Comparison of ENCODE assay signal across 20 cellular contexts in the genomic region with DNA sequence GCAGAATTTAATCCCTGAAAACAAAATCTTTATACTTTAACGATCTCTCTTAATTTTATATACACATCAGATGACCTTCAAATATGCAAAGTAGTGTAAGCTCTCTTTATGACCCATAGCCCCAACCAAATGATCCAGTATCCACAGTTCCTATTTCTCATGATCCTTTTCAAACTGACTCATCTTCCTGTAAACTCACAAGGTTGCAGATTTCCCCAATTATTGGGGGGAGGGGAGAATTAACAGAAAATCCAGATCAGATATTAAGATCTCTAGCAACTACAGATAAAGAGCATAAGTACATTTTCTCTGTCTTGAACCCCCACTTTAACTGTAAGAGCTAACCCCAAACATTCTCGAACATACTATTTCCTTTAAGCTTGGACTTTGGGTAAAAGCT. TPM values are rescaled to one million over a fixed set of nuclear protein-coding genes. Genes with fewer than 3 reads are reported as not detected.
DNase-seq lines count a peak whose midpoint lies in the region; ATAC-seq and TF ChIP-seq lines count a peak whose summit lies in the region.
"Had no signal": no experiment of that assay in that cellular context is flagged by ENCODE, and none has a peak within 500 bp of the region (broad histone marks: within the 10 kb centered on the region; RNA-seq: fewer than 3 reads in every experiment).

No MANE protein-coding gene starts in this region.

- intact Hi-C loops in MCF 10A (cut with micrococcal nuclease) (no loop called here), breast epithelium (cut with DNase I; ENCODE audit: low total_unique reads) (no loop called here), upper lobe of right lung (cut with DNase I) (no loop called here)

- TF ChIP-seq POLR2A in breast epithelium (IDR thresholded peaks at IDR 0.05), result no peak

- TF ChIP-seq CTCF in MCF 10A (IDR thresholded peaks at IDR 0.05; ENCODE audit: unreplicated experiment) (no peak), breast epithelium (IDR thresholded peaks at IDR 0.05) (no peak), SK-N-SH (IDR thresholded peaks at IDR 0.05) (no peak), fibroblast of lung (conservative IDR thresholded peaks at IDR 0.05 in 1 of 2, IDR thresholded peaks at IDR 0.05 in 1 of 2; ENCODE audit: low read depth in 1 of 2, low read length in 2 of 2) (no peak), upper lobe of right lung (IDR thresholded peaks at IDR 0.05) (no peak), BE2C (IDR thresholded peaks at IDR 0.05; ENCODE audit: low read depth, low read length) (no peak)

- CTCF ChIA-PET in MCF 10A (lab: Yijun Ruan, JAX) (interaction anchor here (0.7 to 3.0 kb wide), 3 partner anchors 10 to 918 kb away, joined by 3 to 10 read pairs (median 4); no protein-coding TSS in a partner anchor), SK-N-SH (lab: Yijun Ruan, JAX) (no interaction called here)

- no peaks in the 10 kb centered on the region for H3K9me3 ChIP-seq in breast epithelium
- no peaks in the 10 kb centered on the region for H3K9me3 ChIP-seq in SK-N-SH
- H3K9me3 ChIP-seq in fibroblast of lung (ENCODE audit: control insufficient read depth, insufficient read depth, low read depth, low read length), result no peaks in the 10 kb centered on the region
- H3K9me3 ChIP-seq in upper lobe of right lung, result no peaks in the 10 kb centered on the region
- no peaks in the 10 kb centered on the region for H3K9me3 ChIP-seq in BE2C
- H3K9me3 ChIP-seq: Caco-2, sigmoid colon, tibial artery had no signal

- no peaks in the 10 kb centered on the region for H3K27me3 Mint-ChIP-seq in MCF 10A (ENCODE audit: insufficient read depth, unreplicated experiment)
- H3K27me3 Mint-ChIP-seq: activated B cell treated with CpG ODN at 0.5 μM for 24 hours had no signal

- H3K27ac ChIP-seq in breast epithelium, result peak overlapping the region in 1 of 2 donors; percentile 15
- H3K27ac ChIP-seq in SK-N-SH (ENCODE audit: low read depth in 2 of 2, low read length in 1 of 2), result peak overlapping the region; percentile 12 to 52; a peak in 2 of 4 replicates
- peak overlapping the region; percentile 54 for H3K27ac ChIP-seq in fibroblast of lung (ENCODE audit: insufficient read depth, low read length)
- H3K27ac ChIP-seq in upper lobe of right lung, result no peak overlapping the region
- H3K27ac ChIP-seq: sigmoid colon, tibial artery had no signal

- peaks cover 47% of the 10 kb centered on the region for H3K36me3 Mint-ChIP-seq in MCF 10A (ENCODE audit: insufficient read depth, unreplicated experiment)

- H2AFZ ChIP-seq in SK-N-SH (ENCODE audit: low read depth), result no peak overlapping the region
- no peak overlapping the region for H2AFZ ChIP-seq in fibroblast of lung (ENCODE audit: low read length)

- no TSS peak for BruUV-seq in MCF 10A (replicated peaks; lab: Mats Ljungman, UMichigan)

- TF ChIP-seq RAD21 in SK-N-SH (IDR thresholded peaks at IDR 0.05; ENCODE audit: low read length), result no peak

- no peak overlapping the region for H3K4me2 ChIP-seq in SK-N-SH
- H3K4me2 ChIP-seq in fibroblast of lung (ENCODE audit: extremely low read depth, insufficient read depth, low read length), result no peak overlapping the region

- no peak overlapping the region for H3K4me3 ChIP-seq in breast epithelium
- H3K4me3 ChIP-seq in SK-N-SH (ENCODE audit: low read depth in 2 of 2, low read length in 1 of 2), result no peak overlapping the region
- no peak overlapping the region for H3K4me3 ChIP-seq in fibroblast of lung (replicated peaks in 1 of 4; ENCODE audit: control extremely low read depth in 1 of 4, insufficient read depth in 1 of 4, low read depth in 3 of 4, low read length in 4 of 4)
- H3K4me3 ChIP-seq in upper lobe of right lung, result no peak overlapping the region
- no peak overlapping the region for H3K4me3 ChIP-seq in BE2C (ENCODE audit: low read depth, low read length)
- H3K4me3 ChIP-seq: sigmoid colon, tibial artery had no signal

- H3K4me1 ChIP-seq in breast epithelium (no peaks in the 10 kb centered on the region), SK-N-SH (ENCODE audit: control insufficient read depth in 1 of 2, insufficient read depth in 2 of 2, low read depth in 1 of 2, low read length in 1 of 2) (peaks cover 0 to 11% of the 10 kb centered on the region in 2 experiments; a peak in 1 of 4 replicates), fibroblast of lung (ENCODE audit: control insufficient read depth, extremely low read depth, insufficient read depth, low read length) (peaks cover 8% of the 10 kb centered on the region), upper lobe of right lung (peaks cover 25% of the 10 kb centered on the region), BE2C (no peaks in the 10 kb centered on the region; the same call in 1 of the 2 replicates)
- H3K4me1 ChIP-seq: sigmoid colon had no signal

- no peaks in the 10 kb centered on the region for H3K36me3 ChIP-seq in breast epithelium
- H3K36me3 ChIP-seq in SK-N-SH (replicated peaks in 1 of 2; ENCODE audit: control insufficient read depth in 1 of 2, insufficient read depth in 2 of 2, low read length in 1 of 2), result peaks cover 36 to 49% of the 10 kb centered on the region in 2 experiments
- H3K36me3 ChIP-seq in fibroblast of lung (ENCODE audit: control insufficient read depth, insufficient read depth, low read length), result peaks cover 10% of the 10 kb centered on the region
- H3K36me3 ChIP-seq in upper lobe of right lung, result peaks cover 82% of the 10 kb centered on the region
- peaks cover 37% of the 10 kb centered on the region for H3K36me3 ChIP-seq in BE2C

- POLR2A ChIA-PET in MCF 10A (lab: Yijun Ruan, JAX), result interaction anchor here (0.7 to 3.5 kb wide), 4 partner anchors 12 to 122 kb away, joined by 3 to 14 read pairs (median 8); partner anchors contain the start of gene GNS
- POLR2A ChIA-PET in SK-N-SH (lab: Yijun Ruan, JAX), result no interaction called here

- DNase-seq in MCF 10A (ENCODE audit: unreplicated experiment) (peak; percentile 38), breast epithelium (ENCODE audit: low spot score in 2 of 2) (no peak), SK-N-SH (no peak), fibroblast of lung (ENCODE audit: low read depth in 2 of 2) (peak; percentile 37 to 42), upper lobe of right lung (no peak), Ammon's horn (ENCODE audit: low spot score) (no peak), BE2C (no peak)
- DNase-seq: ACHN; activated B cell treated with CpG ODN at 0.5 μM for 24 hours; activated gamma-delta T cell; Caco-2; effector CD8-positive, alpha-beta T cell; H9; islet precursor cell; midbrain; sigmoid colon; stimulated activated CD4-positive, alpha-beta T cell treated with anti-CD3 and anti-CD28 coated beads, Interleukin-4, amount 100 ng/mL, for 1 hour; tibial artery had no signal

- H4K20me1 ChIP-seq in SK-N-SH (ENCODE audit: insufficient read depth) (no peaks in the 10 kb centered on the region), fibroblast of lung (ENCODE audit: control insufficient read depth, extremely low read depth, insufficient read depth, low read length) (no peaks in the 10 kb centered on the region)

- H3K27ac Mint-ChIP-seq in MCF 10A (ENCODE audit: low read depth, unreplicated experiment), result peak overlapping the region; percentile 32
- H3K27ac Mint-ChIP-seq: activated B cell treated with CpG ODN at 0.5 μM for 24 hours, H9 had no signal

- H3K27me3 ChIP-seq in breast epithelium, result no peaks in the 10 kb centered on the region
- no peaks in the 10 kb centered on the region for H3K27me3 ChIP-seq in SK-N-SH (ENCODE audit: insufficient read depth)
- H3K27me3 ChIP-seq in fibroblast of lung (ENCODE audit: control insufficient read depth, insufficient read depth, low read length), result no peaks in the 10 kb centered on the region
- H3K27me3 ChIP-seq in upper lobe of right lung, result no peaks in the 10 kb centered on the region
- H3K27me3 ChIP-seq in BE2C, result no peaks in the 10 kb centered on the region
- H3K27me3 ChIP-seq: sigmoid colon, tibial artery had no signal

- ATAC-seq in upper lobe of right lung (peak; percentile 55), HG03378 (IDR thresholded peaks at IDR 0.05; ENCODE audit: unreplicated experiment) (no peak)
- ATAC-seq: Panc1 had no signal

- H3K9me2 ChIP-seq in SK-N-SH, result no peaks in the 10 kb centered on the region

- no peaks in the 10 kb centered on the region for H3K9me3 Mint-ChIP-seq in MCF 10A (ENCODE audit: unreplicated experiment)
- H3K9me3 Mint-ChIP-seq: activated B cell treated with CpG ODN at 0.5 μM for 24 hours had no signal

- H3K9ac ChIP-seq in SK-N-SH (no peak overlapping the region), fibroblast of lung (ENCODE audit: insufficient read depth, low read length) (no peak overlapping the region)

- 0 out of 2 replicates have a peak, but pooled peaks cover 5% of the 10 kb centered on the region for H3K79me2 ChIP-seq in SK-N-SH (ENCODE audit: insufficient read depth)
- H3K79me2 ChIP-seq in fibroblast of lung (ENCODE audit: control insufficient read depth, insufficient read depth, low read length), result no peaks in the 10 kb centered on the region

- peaks cover 24% of the 10 kb centered on the region for H3F3A ChIP-seq in SK-N-SH (replicated peaks; ENCODE audit: insufficient read depth)

- peaks cover 18% of the 10 kb centered on the region for H3K4me1 Mint-ChIP-seq in MCF 10A (ENCODE audit: insufficient read depth, unreplicated experiment)
- H3K4me1 Mint-ChIP-seq: activated B cell treated with CpG ODN at 0.5 μM for 24 hours, H9 had no signal

- TF ChIP-seq EP300 in SK-N-SH (IDR thresholded peaks at IDR 0.05; ENCODE audit: borderline replicate concordance in 1 of 2, low read depth in 1 of 2, low read length in 1 of 2), result no peak; a peak in 1 of 4 replicates

- WGBS in SK-N-SH (ENCODE audit: low lambda C conversion rate), result 91% methylated on average over 2 of the region's 2 CpGs

- H3K4me3 Mint-ChIP-seq in MCF 10A (ENCODE audit: unreplicated experiment), result no peak overlapping the region
- H3K4me3 Mint-ChIP-seq: activated B cell treated with CpG ODN at 0.5 μM for 24 hours, H9 had no signal

TF ChIP-seq in SK-N-SH, 30 proteins besides CTCF, POLR2A, EP300 and RAD21 (continues in another document):
- TF ChIP-seq RXRA (IDR thresholded peaks at IDR 0.05; ENCODE audit: borderline replicate concordance, low read depth), result peak; percentile 14; the same call in 1 of the 2 replicates

RNA-seq across cellular contexts. Expression of gene GNS, which starts 12.5 kb away (rescaled TPM):
- total RNA-seq in MCF 10A (2022), result 54.7 and 60.8 TPM in 2 replicates
- total RNA-seq in breast epithelium, result 100 to 1,000 TPM in 1 of 3 donors, 10 to 100 TPM in 2; 94.4 to 250 (median 98.6) TPM
- polyA plus RNA-seq in SK-N-SH (2012; rRNA removed), result 74.8 and 93.8 TPM in 2 replicates
- polyA plus RNA-seq in SK-N-SH (2012; cell fraction: cytosol; rRNA removed), result 80.0 and 89.4 TPM in 2 replicates
- polyA plus RNA-seq in SK-N-SH (2012; cell fraction: nucleus; rRNA removed), result 32.3 and 61.5 TPM in 2 replicates
- total RNA-seq in fibroblast of lung, result 169 and 249 TPM in 2 replicates
- polyA plus RNA-seq in fibroblast of lung, result 165 and 219 TPM in 2 replicates
- polyA plus RNA-seq in fibroblast of lung (2012), result 86.9 and 115 TPM in 2 replicates
- polyA minus RNA-seq in fibroblast of lung (ENCODE audit: low replicate concordance), result 133 and 189 TPM in 2 replicates
- total RNA-seq in upper lobe of right lung, result 188 TPM
- 20.5 TPM for polyA plus RNA-seq in BE2C (2012; ENCODE audit: insufficient read depth, insufficient read length, low read depth)

Comparison
In these comparisons a context has a peak if more than half of its experiments do, and no peak if none do; other contexts are left out.
1. DNase-seq: peak in MCF 10A (single experiment) and fibroblast of lung (2 of 2); none in breast epithelium (0 of 2), SK-N-SH (single experiment), upper lobe of right lung (single experiment), Ammon's horn (single experiment) and BE2C (single experiment).